In genomic region chr20:10447028-10447427, GRCh38 we compare ENCODE assay signal across 8 cellular contexts. TPM values are rescaled to one million over a fixed set of nuclear protein-coding genes. Genes with fewer than 3 reads are reported as not detected.
A peak's percentile ranks its signal among the peaks of the same experiment; 100 is the strongest.
DNase-seq lines count a peak whose midpoint lies in the region; ATAC-seq, FAIRE-seq and TF ChIP-seq lines count a peak whose summit lies in the region.

No MANE protein-coding gene starts in this region.

- 1% methylated on average over 3 of the region's 3 CpGs for WGBS in GM12878 (ENCODE audit: insufficient coverage, insufficient replicate concordance, low lambda C conversion rate, missing lambda C conversion rate)
- 1 to 19% (median 4%) methylated on average over 3 of the region's 3 CpGs for WGBS in small intestine, 3 donors

- peak in 1 of 3 experiments; percentile 26; a peak in 1 of 6 replicates for TF ChIP-seq CTCF in GM12878 (IDR thresholded peaks at IDR 0.05 in 2 of 3, conservative IDR thresholded peaks at IDR 0.05 in 1 of 3; ENCODE audit: control insufficient read depth in 2 of 3, extremely low read depth in 1 of 3, insufficient read depth in 1 of 3, low read depth in 3 of 3, low read length in 3 of 3)

- FAIRE-seq in GM12878 (lab: Jason Lieb, UNC): peak; percentile 81
- FAIRE-seq in small intestine (lab: Jason Lieb, UNC): peak; percentile 36

- TF ChIP-seq POLR2A in GM12878 (IDR thresholded peaks at IDR 0.05; ENCODE audit: low read depth, low read length): no peak

- peak overlapping the region; percentile 40; the same call in 1 of the 2 replicates for H3K9ac ChIP-seq in GM12878 (ENCODE audit: control insufficient read depth, insufficient read depth, low read length)

- H3K36me3 ChIP-seq in GM12878 (ENCODE audit: control insufficient read depth in 2 of 2, insufficient read depth in 2 of 2, low read length in 1 of 2) (no peaks in the 10 kb centered on the region), small intestine (ENCODE audit: control insufficient read depth in 2 of 2, insufficient read depth in 2 of 2, low read length in 2 of 2) (no peaks in the 10 kb centered on the region)

- DNase-seq in GF-D8 (lab: John Stamatoyannopoulos, UW) (peak; percentile 72), HS-27A (ENCODE audit: low read depth) (peak; percentile 39), SK-MEL-5 (ENCODE audit: low read depth, low spot score) (peak; percentile 85), GM12878 (ENCODE audit: low read depth, low spot score) (peak; percentile 92), small intestine (peak; percentile 70), kidney tubule cell (ENCODE audit: low spot score) (no peak), T1000 (lab: John Stamatoyannopoulos, UW) (no peak)

- peak; percentile 94 for ATAC-seq in GM21528 (IDR thresholded peaks at IDR 0.05; ENCODE audit: low FRiP score, unreplicated experiment)
- ATAC-seq in GM12878: peak; percentile 96

- peak overlapping the region; percentile 57; the same call in 1 of the 2 replicates for H3K27ac ChIP-seq in GM12878 (ENCODE audit: control insufficient read depth, insufficient read depth)
- H3K27ac ChIP-seq in small intestine (ENCODE audit: low read depth in 1 of 2, low read length in 1 of 2): no peak overlapping the region

- H3K27me3 ChIP-seq in GM12878 (replicated peaks in 1 of 2; ENCODE audit: control insufficient read depth in 2 of 2, insufficient read depth in 2 of 2, low read length in 1 of 2) (no peaks in the 10 kb centered on the region), small intestine (ENCODE audit: control insufficient read depth in 2 of 2, insufficient read depth in 2 of 2, low read length in 2 of 2) (no peaks in the 10 kb centered on the region)

- CTCF ChIA-PET in GM12878 (lab: Yijun Ruan, JAX): no interaction called here

- in situ Hi-C loops in SK-MEL-5 (cut with HindIII; ENCODE audit: low pct_unique_long_range_greater_than_20kb, low sequenced_read_pairs): no loop called here
- in situ Hi-C loops in GM12878 (cut with MboI): no loop called here

- SMC1A ChIA-PET in GM12878 (lab: Charles Lee; ENCODE audit: uncharacterized antibody, unreplicated experiment): interaction anchor here (1.3 kb wide), 1 partner anchor 27 kb away, joined by 4 read pairs; no protein-coding TSS in a partner anchor

- intact Hi-C loops in GM12878 (cut with micrococcal nuclease; ENCODE audit: unreplicated experiment): no loop called here

- TF ChIP-seq EP300 in GM12878 (IDR thresholded peaks at IDR 0.05; ENCODE audit: borderline replicate concordance in 1 of 2, control insufficient read depth in 1 of 2, low read depth in 2 of 2, low read length in 2 of 2): peak; percentile 75 to 91

- peak overlapping the region; percentile 46; the same call in 1 of the 2 replicates for H3K4me3 ChIP-seq in GM12878
- H3K4me3 ChIP-seq in small intestine (ENCODE audit: low read depth in 1 of 2, low read length in 2 of 2): peak overlapping the region in 1 of 2 donors; percentile 7

- no peaks in the 10 kb centered on the region for H4K20me1 ChIP-seq in GM12878 (ENCODE audit: control insufficient read depth, insufficient read depth)

- TF ChIP-seq RAD21 in GM12878 (IDR thresholded peaks at IDR 0.05; ENCODE audit: insufficient read depth, low read depth, low read length): peak; percentile 17; the same call in 1 of the 2 replicates

- H3K9me3 ChIP-seq in GM12878 (replicated peaks; ENCODE audit: control insufficient read depth, insufficient read depth, low read length) (no peaks in the 10 kb centered on the region), small intestine (ENCODE audit: control insufficient read depth, low read depth) (no peaks in the 10 kb centered on the region)

- H3K79me2 ChIP-seq in GM12878 (ENCODE audit: control insufficient read depth, insufficient read depth, low read length): peaks cover 10% of the 10 kb centered on the region

- POLR2A ChIA-PET in GM12878 (lab: Charles Lee): interaction anchor here (2.1 kb wide), 1 partner anchor 13 kb away, joined by 7 read pairs; the partner anchor contains the start of genes MKKS and SLX4IP

- peak overlapping the region; percentile 44; the same call in 1 of the 2 replicates for H3K4me2 ChIP-seq in GM12878 (ENCODE audit: control insufficient read depth, insufficient read depth)

- H2AFZ ChIP-seq in GM12878 (ENCODE audit: control insufficient read depth, low read depth, low read length): no peak overlapping the region

- RAD21 ChIA-PET in GM12878 (lab: Charles Lee; ENCODE audit: unreplicated experiment): no interaction called here

- H3K4me1 ChIP-seq in GM12878 (ENCODE audit: control insufficient read depth, insufficient read depth, low read length): peaks cover 18% of the 10 kb centered on the region
- peaks cover 0 to 2% of the 10 kb centered on the region in 2 donors for H3K4me1 ChIP-seq in small intestine (ENCODE audit: control insufficient read depth in 2 of 2, insufficient read depth in 1 of 2, low read depth in 1 of 2, low read length in 1 of 2)

- BruUV-seq in GM12878 (replicated peaks; lab: Mats Ljungman, UMichigan): no TSS peak

TF ChIP-seq in GM12878, 131 proteins besides CTCF, POLR2A, EP300 and RAD21 (continues in another document):
- TF ChIP-seq ZNF384 (IDR thresholded peaks at IDR 0.05; ENCODE audit: borderline replicate concordance, low read depth, low read length) (peak; percentile 85), BACH1 (IDR thresholded peaks at IDR 0.05; ENCODE audit: borderline replicate concordance) (peak; percentile 72; the same call in 1 of the 2 replicates), LARP7 (IDR thresholded peaks at IDR 0.05) (no peak), TAF1 (IDR thresholded peaks at IDR 0.05; ENCODE audit: borderline replicate concordance, low read depth, low read length) (0 out of 2 replicates have a peak, but pooled peaks have one; percentile 34), TCF12 (IDR thresholded peaks at IDR 0.05; ENCODE audit: low read depth, low read length) (no peak), JUND (IDR thresholded peaks at IDR 0.05; ENCODE audit: low read depth, low read length) (peak; percentile 80)
- TF ChIP-seq, protein P1, sequence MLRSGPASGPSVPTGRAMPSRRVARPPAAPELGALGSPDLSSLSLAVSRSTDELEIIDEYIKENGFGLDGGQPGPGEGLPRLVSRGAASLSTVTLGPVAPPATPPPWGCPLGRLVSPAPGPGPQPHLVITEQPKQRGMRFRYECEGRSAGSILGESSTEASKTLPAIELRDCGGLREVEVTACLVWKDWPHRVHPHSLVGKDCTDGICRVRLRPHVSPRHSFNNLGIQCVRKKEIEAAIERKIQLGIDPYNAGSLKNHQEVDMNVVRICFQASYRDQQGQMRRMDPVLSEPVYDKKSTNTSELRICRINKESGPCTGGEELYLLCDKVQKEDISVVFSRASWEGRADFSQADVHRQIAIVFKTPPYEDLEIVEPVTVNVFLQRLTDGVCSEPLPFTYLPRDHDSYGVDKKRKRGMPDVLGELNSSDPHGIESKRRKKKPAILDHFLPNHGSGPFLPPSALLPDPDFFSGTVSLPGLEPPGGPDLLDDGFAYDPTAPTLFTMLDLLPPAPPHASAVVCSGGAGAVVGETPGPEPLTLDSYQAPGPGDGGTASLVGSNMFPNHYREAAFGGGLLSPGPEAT (IDR thresholded peaks at IDR 0.05; ENCODE audit: low read depth): peak; percentile 89

RNA-seq across cellular contexts. Expression of gene SLX4IP, which starts 11.9 kb away (rescaled TPM):
- total RNA-seq in SK-MEL-5 (2014; rRNA removed; shearing (Covaris generic)): 6.4 and 7.3 TPM in 2 replicates
- polyA plus RNA-seq in SK-MEL-5 (2015; cell fraction: cytosol; rRNA removed): 2.6 and 4.3 TPM in 2 replicates
- polyA plus RNA-seq in SK-MEL-5 (2015; cell fraction: nucleus; rRNA removed): 11.1 and 11.4 TPM in 2 replicates
- total RNA-seq in GM12878 (2013; cell fraction: nucleolus; rRNA removed): 20.4 and 21.8 TPM in 2 replicates
- total RNA-seq in GM12878 (2014; rRNA removed) (5.7 and 6.4 TPM in 2 replicates), GM12878 (2014; rRNA removed; fragmentation: Illumina TruSeq; extraction: Trizol) (6.9 and 7.1 TPM in 2 replicates), GM12878 (2021) (5.9 and 6.4 TPM in 2 replicates)
- 2.0 TPM for polyA plus RNA-seq in GM12878 (2011; ENCODE audit: low read depth)
- polyA plus RNA-seq in GM12878 (2011; rRNA removed) (6.7 and 8.6 TPM in 2 replicates), GM12878 (2014; fragmentation: Illumina TruSeq; extraction: Trizol) (3.6 and 6.3 TPM in 2 replicates), GM12878 (2014; fragmentation: Nextera tagmentation; extraction: Ambion mirVana) (1 to 10 TPM; 3.0 to 8.0 TPM), GM12878 (2014; rRNA removed) (2.2 TPM in 2 replicates), GM12878 (2016; fragmentation: Nextera tagmentation; extraction: Ambion mirVana) (10 to 100 TPM; 10.1 to 11.0 TPM), small intestine (1 to 10 TPM; 1.6 to 2.5 (median 2.5) TPM)
- polyA plus RNA-seq in GM12878 (2011; cell fraction: cytosol; rRNA removed): 3.7 and 4.1 TPM in 2 replicates
- 13.6 and 14.2 TPM in 2 replicates for polyA plus RNA-seq in GM12878 (2011; cell fraction: nucleus; rRNA removed)
- polyA plus RNA-seq in GM12878 (2012): 3.3 and 3.9 TPM in 2 replicates
- 19.2 and 19.5 TPM in 2 replicates for polyA minus RNA-seq in GM12878 (2011; rRNA and poly(A)+ RNA removed)
- polyA minus RNA-seq in GM12878 (2011; cell fraction: cytosol; rRNA and poly(A)+ RNA removed): 7.4 and 8.1 TPM in 2 replicates
- polyA minus RNA-seq in GM12878 (2011; cell fraction: nucleus; rRNA and poly(A)+ RNA removed): 10.5 and 13.4 TPM in 2 replicates

RNA-seq across cellular contexts. Expression of gene MKKS, which starts 13.0 kb away (rescaled TPM):
- total RNA-seq in SK-MEL-5 (2014; rRNA removed; shearing (Covaris generic)): 19.7 and 21.1 TPM in 2 replicates
- polyA plus RNA-seq in SK-MEL-5 (2015; cell fraction: cytosol; rRNA removed): 20.1 and 20.6 TPM in 2 replicates
- polyA plus RNA-seq in SK-MEL-5 (2015; cell fraction: nucleus; rRNA removed): 15.9 and 16.3 TPM in 2 replicates
- 16.1 and 17.6 TPM in 2 replicates for total RNA-seq in GM12878 (2013; cell fraction: nucleolus; rRNA removed)
- total RNA-seq in GM12878 (2014; rRNA removed): 4.3 and 5.6 TPM in 2 replicates
- total RNA-seq in GM12878 (2014; rRNA removed; fragmentation: Illumina TruSeq; extraction: Trizol): 6.5 and 7.0 TPM in 2 replicates
- 7.5 and 7.7 TPM in 2 replicates for total RNA-seq in GM12878 (2021)
- 2.4 TPM for polyA plus RNA-seq in GM12878 (2011; ENCODE audit: low read depth)
- 17.9 and 21.7 TPM in 2 replicates for polyA plus RNA-seq in GM12878 (2011; rRNA removed)
- polyA plus RNA-seq in GM12878 (2011; cell fraction: cytosol; rRNA removed): 6.9 and 7.0 TPM in 2 replicates
- 8.1 and 11.7 TPM in 2 replicates for polyA plus RNA-seq in GM12878 (2011; cell fraction: nucleus; rRNA removed)
- polyA plus RNA-seq in GM12878 (2012): 3.3 and 5.2 TPM in 2 replicates
- polyA plus RNA-seq in GM12878 (2014; fragmentation: Illumina TruSeq; extraction: Trizol): 9.8 and 14.8 TPM in 2 replicates
- 1 to 10 TPM; 4.8 to 5.9 TPM for polyA plus RNA-seq in GM12878 (2014; fragmentation: Nextera tagmentation; extraction: Ambion mirVana)
- 6.5 and 7.7 TPM in 2 replicates for polyA plus RNA-seq in GM12878 (2014; rRNA removed)
- polyA plus RNA-seq in GM12878 (2016; fragmentation: Nextera tagmentation; extraction: Ambion mirVana): 10 to 100 TPM; 14.0 to 14.9 TPM
- 9.6 and 14.6 TPM in 2 replicates for polyA minus RNA-seq in GM12878 (2011; rRNA and poly(A)+ RNA removed)
- polyA minus RNA-seq in GM12878 (2011; cell fraction: cytosol; rRNA and poly(A)+ RNA removed): 1.8 and 2.1 TPM in 2 replicates
- 5.1 and 5.2 TPM in 2 replicates for polyA minus RNA-seq in GM12878 (2011; cell fraction: nucleus; rRNA and poly(A)+ RNA removed)
- 10 to 100 TPM; 23.6 to 29.1 (median 25.7) TPM for polyA plus RNA-seq in small intestine

Comparison
In these comparisons a context has a peak if more than half of its experiments do, and no peak if none do; other contexts are left out.
1. DNase-seq: peak in GF-D8 (single experiment), HS-27A (single experiment), SK-MEL-5 (single experiment), GM12878 (single experiment) and small intestine (single experiment); none in kidney tubule cell (single experiment) and T1000 (single experiment).